In the genomic region with DNA sequence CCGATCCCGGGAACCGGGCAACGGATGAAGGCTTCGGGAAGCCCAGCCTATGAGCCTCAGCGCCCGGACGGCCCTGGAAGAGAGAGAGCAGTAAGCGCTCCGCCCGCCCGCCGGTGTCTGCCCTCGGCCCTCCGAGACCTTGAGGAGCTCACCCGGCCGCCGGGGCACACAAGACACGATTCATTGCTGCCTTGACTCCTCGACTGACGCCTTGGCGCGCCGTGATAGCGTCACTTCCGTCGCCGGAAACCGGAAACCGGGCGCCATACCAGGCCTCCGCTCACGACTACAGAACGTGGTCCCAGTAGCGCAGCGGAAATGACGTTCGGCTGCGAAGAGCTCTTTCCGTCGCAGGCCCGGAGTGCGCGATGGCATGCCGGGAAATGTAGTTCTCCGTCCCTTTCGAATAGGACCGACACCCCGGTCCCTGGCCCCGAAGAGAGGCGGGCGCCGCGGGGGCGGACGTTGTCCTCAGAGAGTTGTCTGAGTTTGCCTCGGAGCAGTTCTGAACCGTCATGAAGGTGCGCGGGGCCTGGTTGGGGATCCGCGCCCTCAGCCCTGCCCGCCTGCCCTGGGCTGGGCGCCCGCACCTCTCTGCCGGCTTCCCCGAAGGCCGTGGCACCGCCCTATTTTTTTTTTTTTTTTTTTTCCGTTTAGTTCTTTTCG, we compare ENCODE assay signal across 1 cellular context.
TF ChIP-seq lines count a peak whose summit lies in the region.

A gene (minus strand): TSS at position 208 of the 666 bp plus-strand sequence. CDS start 24 bp downstream, at position 184.

TF ChIP-seq in HepG2, 621 proteins besides CTCF, POLR2A, EP300 and RAD21 (continued from another document and continues in another):
- TF ChIP-seq, protein P1, sequence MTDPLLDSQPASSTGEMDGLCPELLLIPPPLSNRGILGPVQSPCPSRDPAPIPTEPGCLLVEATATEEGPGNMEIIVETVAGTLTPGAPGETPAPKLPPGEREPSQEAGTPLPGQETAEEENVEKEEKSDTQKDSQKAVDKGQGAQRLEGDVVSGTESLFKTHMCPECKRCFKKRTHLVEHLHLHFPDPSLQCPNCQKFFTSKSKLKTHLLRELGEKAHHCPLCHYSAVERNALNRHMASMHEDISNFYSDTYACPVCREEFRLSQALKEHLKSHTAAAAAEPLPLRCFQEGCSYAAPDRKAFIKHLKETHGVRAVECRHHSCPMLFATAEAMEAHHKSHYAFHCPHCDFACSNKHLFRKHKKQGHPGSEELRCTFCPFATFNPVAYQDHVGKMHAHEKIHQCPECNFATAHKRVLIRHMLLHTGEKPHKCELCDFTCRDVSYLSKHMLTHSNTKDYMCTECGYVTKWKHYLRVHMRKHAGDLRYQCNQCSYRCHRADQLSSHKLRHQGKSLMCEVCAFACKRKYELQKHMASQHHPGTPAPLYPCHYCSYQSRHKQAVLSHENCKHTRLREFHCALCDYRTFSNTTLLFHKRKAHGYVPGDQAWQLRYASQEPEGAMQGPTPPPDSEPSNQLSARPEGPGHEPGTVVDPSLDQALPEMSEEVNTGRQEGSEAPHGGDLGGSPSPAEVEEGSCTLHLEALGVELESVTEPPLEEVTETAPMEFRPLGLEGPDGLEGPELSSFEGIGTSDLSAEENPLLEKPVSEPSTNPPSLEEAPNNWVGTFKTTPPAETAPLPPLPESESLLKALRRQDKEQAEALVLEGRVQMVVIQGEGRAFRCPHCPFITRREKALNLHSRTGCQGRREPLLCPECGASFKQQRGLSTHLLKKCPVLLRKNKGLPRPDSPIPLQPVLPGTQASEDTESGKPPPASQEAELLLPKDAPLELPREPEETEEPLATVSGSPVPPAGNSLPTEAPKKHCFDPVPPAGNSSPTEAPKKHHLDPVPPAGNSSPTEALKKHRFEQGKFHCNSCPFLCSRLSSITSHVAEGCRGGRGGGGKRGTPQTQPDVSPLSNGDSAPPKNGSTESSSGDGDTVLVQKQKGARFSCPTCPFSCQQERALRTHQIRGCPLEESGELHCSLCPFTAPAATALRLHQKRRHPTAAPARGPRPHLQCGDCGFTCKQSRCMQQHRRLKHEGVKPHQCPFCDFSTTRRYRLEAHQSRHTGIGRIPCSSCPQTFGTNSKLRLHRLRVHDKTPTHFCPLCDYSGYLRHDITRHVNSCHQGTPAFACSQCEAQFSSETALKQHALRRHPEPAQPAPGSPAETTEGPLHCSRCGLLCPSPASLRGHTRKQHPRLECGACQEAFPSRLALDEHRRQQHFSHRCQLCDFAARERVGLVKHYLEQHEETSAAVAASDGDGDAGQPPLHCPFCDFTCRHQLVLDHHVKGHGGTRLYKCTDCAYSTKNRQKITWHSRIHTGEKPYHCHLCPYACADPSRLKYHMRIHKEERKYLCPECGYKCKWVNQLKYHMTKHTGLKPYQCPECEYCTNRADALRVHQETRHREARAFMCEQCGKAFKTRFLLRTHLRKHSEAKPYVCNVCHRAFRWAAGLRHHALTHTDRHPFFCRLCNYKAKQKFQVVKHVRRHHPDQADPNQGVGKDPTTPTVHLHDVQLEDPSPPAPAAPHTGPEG (CRISPR knock-in tag; IDR thresholded peaks at IDR 0.05): 0 out of 2 replicates have a peak, but pooled peaks have one; percentile 23
- TF ChIP-seq ONECUT2 (CRISPR knock-in tag; IDR thresholded peaks at IDR 0.05): no peak
- TF ChIP-seq, protein P2, sequence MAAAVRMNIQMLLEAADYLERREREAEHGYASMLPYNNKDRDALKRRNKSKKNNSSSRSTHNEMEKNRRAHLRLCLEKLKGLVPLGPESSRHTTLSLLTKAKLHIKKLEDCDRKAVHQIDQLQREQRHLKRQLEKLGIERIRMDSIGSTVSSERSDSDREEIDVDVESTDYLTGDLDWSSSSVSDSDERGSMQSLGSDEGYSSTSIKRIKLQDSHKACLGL (CRISPR knock-in tag; IDR thresholded peaks at IDR 0.05): peak; percentile 92
- TF ChIP-seq KLF9 (CRISPR knock-in tag; IDR thresholded peaks at IDR 0.05; ENCODE audit: low read depth): peak; percentile 77; the same call in 1 of the 2 replicates
- TF ChIP-seq, protein P3, sequence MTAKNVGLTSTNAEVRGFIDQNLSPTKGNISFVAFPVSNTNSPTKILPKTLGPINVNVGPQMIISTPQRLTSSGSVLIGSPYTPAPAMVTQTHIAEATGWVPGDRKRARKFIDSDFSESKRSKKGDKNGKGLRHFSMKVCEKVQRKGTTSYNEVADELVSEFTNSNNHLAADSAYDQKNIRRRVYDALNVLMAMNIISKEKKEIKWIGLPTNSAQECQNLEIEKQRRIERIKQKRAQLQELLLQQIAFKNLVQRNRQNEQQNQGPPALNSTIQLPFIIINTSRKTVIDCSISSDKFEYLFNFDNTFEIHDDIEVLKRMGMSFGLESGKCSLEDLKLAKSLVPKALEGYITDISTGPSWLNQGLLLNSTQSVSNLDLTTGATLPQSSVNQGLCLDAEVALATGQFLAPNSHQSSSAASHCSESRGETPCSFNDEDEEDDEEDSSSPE (CRISPR knock-in tag; IDR thresholded peaks at IDR 0.05): no peak; the same call in 1 of the 2 replicates
- peak; percentile 45; the same call in 1 of the 2 replicates for TF ChIP-seq CAMTA2 (CRISPR knock-in tag; IDR thresholded peaks at IDR 0.05; ENCODE audit: borderline replicate concordance)
- no peak for TF ChIP-seq ZNF629 (CRISPR knock-in tag; conservative IDR thresholded peaks at IDR 0.05)
- TF ChIP-seq, protein P4, sequence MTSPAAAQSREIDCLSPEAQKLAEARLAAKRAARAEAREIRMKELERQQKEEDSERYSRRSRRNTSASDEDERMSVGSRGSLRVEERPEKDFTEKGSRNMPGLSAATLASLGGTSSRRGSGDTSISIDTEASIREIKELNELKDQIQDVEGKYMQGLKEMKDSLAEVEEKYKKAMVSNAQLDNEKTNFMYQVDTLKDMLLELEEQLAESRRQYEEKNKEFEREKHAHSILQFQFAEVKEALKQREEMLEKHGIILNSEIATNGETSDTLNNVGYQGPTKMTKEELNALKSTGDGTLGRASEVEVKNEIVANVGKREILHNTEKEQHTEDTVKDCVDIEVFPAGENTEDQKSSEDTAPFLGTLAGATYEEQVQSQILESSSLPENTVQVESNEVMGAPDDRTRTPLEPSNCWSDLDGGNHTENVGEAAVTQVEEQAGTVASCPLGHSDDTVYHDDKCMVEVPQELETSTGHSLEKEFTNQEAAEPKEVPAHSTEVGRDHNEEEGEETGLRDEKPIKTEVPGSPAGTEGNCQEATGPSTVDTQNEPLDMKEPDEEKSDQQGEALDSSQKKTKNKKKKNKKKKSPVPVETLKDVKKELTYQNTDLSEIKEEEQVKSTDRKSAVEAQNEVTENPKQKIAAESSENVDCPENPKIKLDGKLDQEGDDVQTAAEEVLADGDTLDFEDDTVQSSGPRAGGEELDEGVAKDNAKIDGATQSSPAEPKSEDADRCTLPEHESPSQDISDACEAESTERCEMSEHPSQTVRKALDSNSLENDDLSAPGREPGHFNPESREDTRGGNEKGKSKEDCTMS (CRISPR knock-in tag; conservative IDR thresholded peaks at IDR 0.05): no peak
- no peak; the same call in 1 of the 2 replicates for TF ChIP-seq ZSCAN21 (CRISPR knock-in tag; IDR thresholded peaks at IDR 0.05; ENCODE audit: borderline replicate concordance)
- TF ChIP-seq ZFP62 (CRISPR knock-in tag; IDR thresholded peaks at IDR 0.05): no peak
- peak; percentile 50; the same call in 1 of the 2 replicates for TF ChIP-seq TMF1 (CRISPR knock-in tag; IDR thresholded peaks at IDR 0.05; ENCODE audit: low read depth)
- TF ChIP-seq, protein P5, sequence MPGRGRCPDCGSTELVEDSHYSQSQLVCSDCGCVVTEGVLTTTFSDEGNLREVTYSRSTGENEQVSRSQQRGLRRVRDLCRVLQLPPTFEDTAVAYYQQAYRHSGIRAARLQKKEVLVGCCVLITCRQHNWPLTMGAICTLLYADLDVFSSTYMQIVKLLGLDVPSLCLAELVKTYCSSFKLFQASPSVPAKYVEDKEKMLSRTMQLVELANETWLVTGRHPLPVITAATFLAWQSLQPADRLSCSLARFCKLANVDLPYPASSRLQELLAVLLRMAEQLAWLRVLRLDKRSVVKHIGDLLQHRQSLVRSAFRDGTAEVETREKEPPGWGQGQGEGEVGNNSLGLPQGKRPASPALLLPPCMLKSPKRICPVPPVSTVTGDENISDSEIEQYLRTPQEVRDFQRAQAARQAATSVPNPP (CRISPR knock-in tag; IDR thresholded peaks at IDR 0.05): no peak
- peak; percentile 81 for TF ChIP-seq ARNTL (CRISPR knock-in tag; IDR thresholded peaks at IDR 0.05)
- no peak for TF ChIP-seq ZFP82 (CRISPR knock-in tag; IDR thresholded peaks at IDR 0.05; ENCODE audit: borderline replicate concordance)
- TF ChIP-seq ZFP36 (IDR thresholded peaks at IDR 0.05; ENCODE audit: borderline replicate concordance, low read depth, low read length, partially characterized antibody): no peak
- TF ChIP-seq, protein P6, sequence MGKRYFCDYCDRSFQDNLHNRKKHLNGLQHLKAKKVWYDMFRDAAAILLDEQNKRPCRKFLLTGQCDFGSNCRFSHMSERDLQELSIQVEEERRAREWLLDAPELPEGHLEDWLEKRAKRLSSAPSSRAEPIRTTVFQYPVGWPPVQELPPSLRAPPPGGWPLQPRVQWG (CRISPR knock-in tag; IDR thresholded peaks at IDR 0.05; ENCODE audit: borderline replicate concordance, low read depth): no peak
- TF ChIP-seq, protein P7, sequence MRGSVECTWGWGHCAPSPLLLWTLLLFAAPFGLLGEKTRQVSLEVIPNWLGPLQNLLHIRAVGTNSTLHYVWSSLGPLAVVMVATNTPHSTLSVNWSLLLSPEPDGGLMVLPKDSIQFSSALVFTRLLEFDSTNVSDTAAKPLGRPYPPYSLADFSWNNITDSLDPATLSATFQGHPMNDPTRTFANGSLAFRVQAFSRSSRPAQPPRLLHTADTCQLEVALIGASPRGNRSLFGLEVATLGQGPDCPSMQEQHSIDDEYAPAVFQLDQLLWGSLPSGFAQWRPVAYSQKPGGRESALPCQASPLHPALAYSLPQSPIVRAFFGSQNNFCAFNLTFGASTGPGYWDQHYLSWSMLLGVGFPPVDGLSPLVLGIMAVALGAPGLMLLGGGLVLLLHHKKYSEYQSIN (CRISPR knock-in tag; IDR thresholded peaks at IDR 0.05; ENCODE audit: borderline replicate concordance): no peak
- TF ChIP-seq THAP11 (CRISPR knock-in tag; IDR thresholded peaks at IDR 0.05): peak; percentile 100
- TF ChIP-seq PAX8 (CRISPR knock-in tag; IDR thresholded peaks at IDR 0.05; ENCODE audit: borderline replicate concordance): 0 out of 2 replicates have a peak, but pooled peaks have one; percentile 70
- TF ChIP-seq, protein P8, sequence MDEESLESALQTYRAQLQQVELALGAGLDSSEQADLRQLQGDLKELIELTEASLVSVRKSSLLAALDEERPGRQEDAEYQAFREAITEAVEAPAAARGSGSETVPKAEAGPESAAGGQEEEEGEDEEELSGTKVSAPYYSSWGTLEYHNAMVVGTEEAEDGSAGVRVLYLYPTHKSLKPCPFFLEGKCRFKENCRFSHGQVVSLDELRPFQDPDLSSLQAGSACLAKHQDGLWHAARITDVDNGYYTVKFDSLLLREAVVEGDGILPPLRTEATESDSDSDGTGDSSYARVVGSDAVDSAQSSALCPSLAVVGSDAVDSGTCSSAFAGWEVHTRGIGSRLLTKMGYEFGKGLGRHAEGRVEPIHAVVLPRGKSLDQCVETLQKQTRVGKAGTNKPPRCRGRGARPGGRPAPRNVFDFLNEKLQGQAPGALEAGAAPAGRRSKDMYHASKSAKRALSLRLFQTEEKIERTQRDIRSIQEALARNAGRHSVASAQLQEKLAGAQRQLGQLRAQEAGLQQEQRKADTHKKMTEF (CRISPR knock-in tag; IDR thresholded peaks at IDR 0.05): peak; percentile 94
- TF ChIP-seq RARA (CRISPR knock-in tag; IDR thresholded peaks at IDR 0.05): 0 out of 2 replicates have a peak, but pooled peaks have one; percentile 4
- no peak for TF ChIP-seq ARID2 (CRISPR knock-in tag; IDR thresholded peaks at IDR 0.05; ENCODE audit: borderline replicate concordance)
- TF ChIP-seq, protein P9, sequence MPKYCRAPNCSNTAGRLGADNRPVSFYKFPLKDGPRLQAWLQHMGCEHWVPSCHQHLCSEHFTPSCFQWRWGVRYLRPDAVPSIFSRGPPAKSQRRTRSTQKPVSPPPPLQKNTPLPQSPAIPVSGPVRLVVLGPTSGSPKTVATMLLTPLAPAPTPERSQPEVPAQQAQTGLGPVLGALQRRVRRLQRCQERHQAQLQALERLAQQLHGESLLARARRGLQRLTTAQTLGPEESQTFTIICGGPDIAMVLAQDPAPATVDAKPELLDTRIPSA (CRISPR knock-in tag; IDR thresholded peaks at IDR 0.05; ENCODE audit: borderline replicate concordance): no peak
- peak; percentile 68; the same call in 1 of the 2 replicates for TF ChIP-seq ESRRA (CRISPR knock-in tag; IDR thresholded peaks at IDR 0.05; ENCODE audit: low read depth)
- TF ChIP-seq ZNF678 (CRISPR knock-in tag; IDR thresholded peaks at IDR 0.05): no peak
- TF ChIP-seq ZFAT (CRISPR knock-in tag; conservative IDR thresholded peaks at IDR 0.05): no peak
- TF ChIP-seq ELF3 (CRISPR knock-in tag; IDR thresholded peaks at IDR 0.05): peak; percentile 80
- peak; percentile 50; the same call in 1 of the 2 replicates for TF ChIP-seq ZNF747 (CRISPR knock-in tag; IDR thresholded peaks at IDR 0.05; ENCODE audit: borderline replicate concordance)
- no peak; the same call in 1 of the 2 replicates for TF ChIP-seq ZMAT3 (CRISPR knock-in tag; conservative IDR thresholded peaks at IDR 0.05)
- TF ChIP-seq ZNF564 (CRISPR knock-in tag; IDR thresholded peaks at IDR 0.05): peak; percentile 26; the same call in 1 of the 2 replicates
- no peak for TF ChIP-seq HOXA7 (CRISPR knock-in tag; IDR thresholded peaks at IDR 0.05)
- peak; percentile 70; the same call in 1 of the 2 replicates for TF ChIP-seq KLF12 (CRISPR knock-in tag; IDR thresholded peaks at IDR 0.05; ENCODE audit: borderline replicate concordance)
- TF ChIP-seq ZBTB1 (CRISPR knock-in tag; IDR thresholded peaks at IDR 0.05; ENCODE audit: borderline replicate concordance): no peak
- no peak for TF ChIP-seq CHCHD3 (CRISPR knock-in tag; IDR thresholded peaks at IDR 0.05)
- TF ChIP-seq, protein P10, sequence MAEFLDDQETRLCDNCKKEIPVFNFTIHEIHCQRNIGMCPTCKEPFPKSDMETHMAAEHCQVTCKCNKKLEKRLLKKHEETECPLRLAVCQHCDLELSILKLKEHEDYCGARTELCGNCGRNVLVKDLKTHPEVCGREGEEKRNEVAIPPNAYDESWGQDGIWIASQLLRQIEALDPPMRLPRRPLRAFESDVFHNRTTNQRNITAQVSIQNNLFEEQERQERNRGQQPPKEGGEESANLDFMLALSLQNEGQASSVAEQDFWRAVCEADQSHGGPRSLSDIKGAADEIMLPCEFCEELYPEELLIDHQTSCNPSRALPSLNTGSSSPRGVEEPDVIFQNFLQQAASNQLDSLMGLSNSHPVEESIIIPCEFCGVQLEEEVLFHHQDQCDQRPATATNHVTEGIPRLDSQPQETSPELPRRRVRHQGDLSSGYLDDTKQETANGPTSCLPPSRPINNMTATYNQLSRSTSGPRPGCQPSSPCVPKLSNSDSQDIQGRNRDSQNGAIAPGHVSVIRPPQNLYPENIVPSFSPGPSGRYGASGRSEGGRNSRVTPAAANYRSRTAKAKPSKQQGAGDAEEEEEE (CRISPR knock-in tag; IDR thresholded peaks at IDR 0.05; ENCODE audit: borderline replicate concordance): peak; percentile 67; the same call in 1 of the 2 replicates
- peak; percentile 100 for TF ChIP-seq CREM (IDR thresholded peaks at IDR 0.05)
- peak; percentile 95 for TF ChIP-seq CREM (CRISPR knock-in tag; IDR thresholded peaks at IDR 0.05)
- TF ChIP-seq GATAD2A (CRISPR knock-in tag; IDR thresholded peaks at IDR 0.05): peak; percentile 69
- TF ChIP-seq ZNF335 (CRISPR knock-in tag; IDR thresholded peaks at IDR 0.05): peak; percentile 91
- peak; percentile 44; the same call in 1 of the 2 replicates for TF ChIP-seq ARNT2 (CRISPR knock-in tag; IDR thresholded peaks at IDR 0.05; ENCODE audit: low read depth)
- 0 out of 2 replicates have a peak, but pooled peaks have one; percentile 21 for TF ChIP-seq HNF4A (CRISPR knock-in tag; IDR thresholded peaks at IDR 0.05)
- no peak for TF ChIP-seq HMG20B (CRISPR knock-in tag; conservative IDR thresholded peaks at IDR 0.05)
- no peak for TF ChIP-seq CHD4 (IDR thresholded peaks at IDR 0.05; ENCODE audit: borderline replicate concordance, low read length)
